Comparison of ENCODE assay signal across 28 cellular contexts in the genomic region with DNA sequence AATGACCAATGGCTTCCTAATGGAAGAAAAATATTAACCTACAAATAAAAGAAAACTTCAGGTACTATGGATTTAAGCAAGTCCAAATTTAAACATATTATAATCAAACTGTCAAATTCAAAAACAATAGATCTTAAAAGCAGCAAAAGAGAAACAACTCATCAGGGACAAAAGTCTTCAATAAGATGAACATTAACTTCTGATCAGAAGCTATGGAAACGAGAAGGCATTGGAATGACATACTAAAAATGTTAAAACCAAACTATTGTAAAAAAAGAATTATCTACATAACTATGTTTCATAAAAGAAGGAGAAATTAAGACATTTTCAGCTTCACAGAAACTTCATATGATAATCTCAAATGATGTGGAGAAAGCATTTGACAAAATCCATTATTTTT.
"Had no signal": no experiment of that assay in that cellular context is flagged by ENCODE, and none has a peak within 500 bp of the region (broad histone marks: within the 10 kb centered on the region; RNA-seq: fewer than 3 reads in every experiment).

No MANE protein-coding gene starts in this region.

- ATAC-seq: left colon; left lung; lower lobe of right lung; naive thymus-derived CD8-positive, alpha-beta T cell; pancreas; right cardiac atrium; stimulated activated effector memory CD8-positive, alpha-beta T cell treated with anti-CD3 and anti-CD28 coated beads, Interleukin-12 subunit alpha, Interleukin-12 subunit beta, amount 100 ng/mL, for 72 hours; upper lobe of right lung had no signal

- DNase-seq: left colon; left lung; lower lobe of right lung; mammary epithelial cell; mesenchymal stem cell; naive thymus-derived CD8-positive, alpha-beta T cell; nucleus accumbens; pancreas; posterior cingulate gyrus; retina; right cardiac atrium; sigmoid colon; small intestine; spleen; stimulated activated CD4-positive, alpha-beta T cell treated with anti-CD3 and anti-CD28 coated beads, Interleukin-4, amount 100 ng/mL, for 24 hours; stimulated activated naive CD4-positive, alpha-beta T cell; tibial artery; trophoblast cell; upper lobe of right lung had no signal

- FAIRE-seq: keratinocyte, pancreas, urothelium cell line had no signal

- H3K36me3 Mint-ChIP-seq: naive thymus-derived CD8-positive, alpha-beta T cell; stimulated activated effector memory CD8-positive, alpha-beta T cell treated with anti-CD3 and anti-CD28 coated beads, Interleukin-12 subunit alpha, Interleukin-12 subunit beta, amount 100 ng/mL, for 72 hours had no signal

- H3K27ac ChIP-seq: left lung, lower lobe of right lung, pancreas, prostate gland, sigmoid colon, spleen, suprapubic skin, thoracic aorta, tibial artery, upper lobe of right lung had no signal

- H3K27me3 Mint-ChIP-seq: naive thymus-derived CD8-positive, alpha-beta T cell; stimulated activated naive CD8-positive, alpha-beta T cell treated with anti-CD3 and anti-CD28 coated beads, Interleukin-15, Interleukin-2, amounts not matched to agents 100 ng/mL and 50 ng/mL, for 24 hours had no signal

- H3K4me3 ChIP-seq: left lung, lower lobe of right lung, pancreas, prostate gland, sigmoid colon, spleen, suprapubic skin, thoracic aorta, tibial artery, upper lobe of right lung had no signal

- H3K27me3 ChIP-seq: left lung, pancreas, sigmoid colon, spleen, suprapubic skin, tibial artery, upper lobe of right lung had no signal

- H3K27ac Mint-ChIP-seq: naive thymus-derived CD8-positive, alpha-beta T cell; nephron; stimulated activated effector memory CD8-positive, alpha-beta T cell treated with anti-CD3 and anti-CD28 coated beads, Interleukin-12 subunit alpha, Interleukin-12 subunit beta, amount 100 ng/mL, for 72 hours; stimulated activated naive CD8-positive, alpha-beta T cell treated with anti-CD3 and anti-CD28 coated beads, Interleukin-15, Interleukin-2, amounts not matched to agents 100 ng/mL and 50 ng/mL, for 24 hours had no signal

- H3K9me3 Mint-ChIP-seq: neural crest cell; stimulated activated naive CD8-positive, alpha-beta T cell treated with anti-CD3 and anti-CD28 coated beads, Interleukin-15, Interleukin-2, amounts not matched to agents 100 ng/mL and 50 ng/mL, for 24 hours had no signal

- H3K4me1 Mint-ChIP-seq: naive thymus-derived CD8-positive, alpha-beta T cell; nephron; neural crest cell; stimulated activated effector memory CD8-positive, alpha-beta T cell treated with anti-CD3 and anti-CD28 coated beads, Interleukin-12 subunit alpha, Interleukin-12 subunit beta, amount 100 ng/mL, for 72 hours had no signal

- H3K4me3 Mint-ChIP-seq: naive thymus-derived CD8-positive, alpha-beta T cell; nephron; neural crest cell; stimulated activated effector memory CD8-positive, alpha-beta T cell treated with anti-CD3 and anti-CD28 coated beads, Interleukin-12 subunit alpha, Interleukin-12 subunit beta, amount 100 ng/mL, for 72 hours; stimulated activated naive CD8-positive, alpha-beta T cell treated with anti-CD3 and anti-CD28 coated beads, Interleukin-15, Interleukin-2, amounts not matched to agents 100 ng/mL and 50 ng/mL, for 24 hours had no signal

- H3K4me1 ChIP-seq: left lung, lower lobe of right lung, pancreas, prostate gland, sigmoid colon, spleen, suprapubic skin, upper lobe of right lung had no signal

- H3K36me3 ChIP-seq: left lung, lower lobe of right lung, pancreas, prostate gland, sigmoid colon, spleen, suprapubic skin, thoracic aorta, tibial artery, upper lobe of right lung had no signal

- H3K9me3 ChIP-seq: lower lobe of right lung, prostate gland had no signal
